In the genomic region with DNA sequence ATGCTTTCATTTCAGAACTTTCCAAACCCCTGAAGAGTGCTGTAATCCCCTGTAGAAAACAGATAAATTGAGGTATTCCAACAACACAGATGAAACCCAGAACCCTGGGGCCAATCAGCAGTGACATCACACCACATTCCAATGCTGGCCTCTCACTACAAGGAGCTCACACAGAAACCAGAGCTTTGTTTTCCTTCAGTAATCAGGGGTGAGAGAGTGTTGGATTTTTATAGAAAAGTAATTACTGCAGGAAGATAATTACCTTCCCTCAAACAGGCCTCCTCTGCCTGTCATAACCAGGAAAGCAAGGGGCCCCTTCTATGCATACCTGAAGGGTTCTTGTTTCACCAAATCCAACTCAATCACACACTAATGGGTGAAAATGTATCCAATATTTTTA, we compare ENCODE assay signal across 11 cellular contexts.
DNase-seq lines count a peak whose midpoint lies in the region; ATAC-seq and TF ChIP-seq lines count a peak whose summit lies in the region.
"Had no signal": no experiment of that assay in that cellular context is flagged by ENCODE, and none has a peak within 500 bp of the region (broad histone marks: within the 10 kb centered on the region; RNA-seq: fewer than 3 reads in every experiment).

No MANE protein-coding gene starts in this region.

- DNase-seq in ACHN (peak; percentile 22), NCI-H1048 (lab: John Stamatoyannopoulos, UW) (peak; percentile 12), epithelial cell of prostate (ENCODE audit: low read depth, low spot score) (peak; percentile 14), mesenchymal stem cell (peak; percentile 88), WERI-Rb-1 (no peak), NCI-H1105 (lab: John Stamatoyannopoulos, UW) (no peak), DMS79 (lab: John Stamatoyannopoulos, UW) (no peak)
- DNase-seq: NCI-H2081 treated with DMSO at 0.1 percent for 48 hours, T-helper 1 cell had no signal

- H4K91ac ChIP-seq in mesenchymal stem cell (ENCODE audit: low read length), result no peak overlapping the region

- H3K4me3 ChIP-seq in mesenchymal stem cell (ENCODE audit: insufficient read depth in 1 of 2, low read depth in 1 of 2, low read length in 2 of 2), result no peak overlapping the region
- no peak overlapping the region for H3K4me3 ChIP-seq in WERI-Rb-1 (ENCODE audit: low read depth, low read length)

- H3K4ac ChIP-seq in mesenchymal stem cell (ENCODE audit: low read depth in 1 of 2, low read length in 2 of 2), result peak overlapping the region in 1 of 2 experiments; percentile 46

- H3K36me3 ChIP-seq in mesenchymal stem cell (ENCODE audit: control insufficient read depth in 1 of 2, insufficient read depth in 2 of 2, low read depth in 1 of 2, low read length in 2 of 2) (no peaks in the 10 kb centered on the region), WERI-Rb-1 (no peaks in the 10 kb centered on the region)

- no peak overlapping the region for H2AFZ ChIP-seq in mesenchymal stem cell (ENCODE audit: low read depth, low read length)

- H3K27me3 ChIP-seq in mesenchymal stem cell (ENCODE audit: control insufficient read depth in 1 of 2, insufficient read depth in 1 of 2, low read length in 2 of 2), result no peaks in the 10 kb centered on the region
- H3K27me3 ChIP-seq in WERI-Rb-1 (ENCODE audit: insufficient read depth, low read depth, severe bottlenecking), result no peaks in the 10 kb centered on the region

- H3K23ac ChIP-seq in mesenchymal stem cell (ENCODE audit: low read length in 2 of 2), result no peak overlapping the region

- ATAC-seq in HG03342 (IDR thresholded peaks at IDR 0.05; ENCODE audit: unreplicated experiment), result no peak
- ATAC-seq: activated T-helper 17 cell treated with anti-CD3 and anti-CD28 coated beads, Interleukin-2, amount 50 U/mL, for 72 hours had no signal

- H2BK12ac ChIP-seq in mesenchymal stem cell (ENCODE audit: low read length in 2 of 2), result no peak overlapping the region

- peak overlapping the region; percentile 29 for H3K27ac ChIP-seq in epithelial cell of prostate
- peak overlapping the region; percentile 80 for H3K27ac ChIP-seq in mesenchymal stem cell (ENCODE audit: low read length, poor library complexity, severe bottlenecking)
- H3K27ac ChIP-seq in WERI-Rb-1, result no peak overlapping the region

- H3K14ac ChIP-seq in mesenchymal stem cell (ENCODE audit: low read length in 2 of 2), result no peak overlapping the region

- H3K4me2 ChIP-seq in mesenchymal stem cell (ENCODE audit: low read length, poor library complexity, severe bottlenecking), result peak overlapping the region; percentile 38

- H3K9ac ChIP-seq in mesenchymal stem cell (ENCODE audit: low read length), result peak overlapping the region; percentile 83

- H3K9me3 ChIP-seq in mesenchymal stem cell (ENCODE audit: control insufficient read depth, low read length), result no peaks in the 10 kb centered on the region
- H3K9me3 ChIP-seq in WERI-Rb-1 (ENCODE audit: severe bottlenecking), result no peaks in the 10 kb centered on the region

- in situ Hi-C loops in ACHN (cut with HindIII; ENCODE audit: low pct_ligation_motif_present, low pct_unique_long_range_greater_than_20kb, low sequenced_read_pairs), result no loop called here

- no peak overlapping the region for H2BK120ac ChIP-seq in mesenchymal stem cell (ENCODE audit: low read depth, low read length)

- no peak overlapping the region for H2BK5ac ChIP-seq in mesenchymal stem cell (ENCODE audit: low read depth, low read length, poor library complexity, severe bottlenecking)

- peak overlapping the region; percentile 4 for H4K8ac ChIP-seq in mesenchymal stem cell (ENCODE audit: low read length)

- TF ChIP-seq CTCF in WERI-Rb-1 (IDR thresholded peaks at IDR 0.05; ENCODE audit: low read depth, low read length), result no peak

- H2AK5ac ChIP-seq in mesenchymal stem cell (ENCODE audit: low read length, severe bottlenecking), result no peak overlapping the region

- peak overlapping the region in 1 of 2 experiments; percentile 41 for H3K18ac ChIP-seq in mesenchymal stem cell (ENCODE audit: low read depth in 1 of 2, low read length in 2 of 2)

- peaks cover 6% of the 10 kb centered on the region for H3K79me1 ChIP-seq in mesenchymal stem cell (replicated peaks; ENCODE audit: low read length, poor library complexity, severe bottlenecking)

- no peak overlapping the region for H2BK15ac ChIP-seq in mesenchymal stem cell (ENCODE audit: low read depth, poor library complexity, severe bottlenecking)

- H3K4me1 ChIP-seq in mesenchymal stem cell (ENCODE audit: control insufficient read depth, insufficient read depth, low read depth, low read length), result peaks cover 1% of the 10 kb centered on the region

Comparison
In these comparisons a context has a peak if more than half of its experiments do, and no peak if none do; other contexts are left out.
1. DNase-seq: peak in ACHN (single experiment), NCI-H1048 (single experiment), epithelial cell of prostate (single experiment) and mesenchymal stem cell (single experiment); none in WERI-Rb-1 (single experiment), NCI-H1105 (single experiment) and DMS79 (single experiment).